ENCODE assay signal across 11 cellular contexts in genomic region chr12:57095440-57095839, GRCh38. TPM values are rescaled to one million over a fixed set of nuclear protein-coding genes. Genes with fewer than 3 reads are reported as not detected.
A peak's percentile ranks its signal among the peaks of the same experiment; 100 is the strongest.
DNase-seq lines count a peak whose midpoint lies in the region; ATAC-seq, FAIRE-seq and TF ChIP-seq lines count a peak whose summit lies in the region.
"Had no signal": no experiment of that assay in that cellular context is flagged by ENCODE, and none has a peak within 500 bp of the region (broad histone marks: within the 10 kb centered on the region; RNA-seq: fewer than 3 reads in every experiment).

No MANE protein-coding gene starts in this region.

- 61 to 64% methylated on average over 3 of the region's 3 CpGs for WGBS in tibial nerve, 2 donors

- no peaks in the 10 kb centered on the region for H3K9me3 Mint-ChIP-seq in activated naive CD4-positive, alpha-beta T cell treated with anti-CD3 and anti-CD28 coated beads for 36 hours
- H3K9me3 Mint-ChIP-seq in activated CD8-positive, alpha-beta T cell treated with anti-CD3 and anti-CD28 coated beads for 36 hours, result no peaks in the 10 kb centered on the region

- dilution Hi-C loops in keratinocyte (cut with MboI; ENCODE audit: extremely low pct_ligation_motif_present, low sequenced_read_pairs), result no loop called here

- FAIRE-seq in keratinocyte (lab: Jason Lieb, UNC), result peak; percentile 13

- CTCF ChIA-PET in activated naive CD4-positive, alpha-beta T cell treated with anti-CD3 and anti-CD28 coated beads for 36 hours (lab: Charles Lee), result interaction anchor here (1.1 to 16.9 kb wide), 5 partner anchors 11 to 87 kb away, joined by 3 to 292 read pairs (median 4); partner anchors contain the start of genes NEMP1 and STAT6
- CTCF ChIA-PET in activated CD8-positive, alpha-beta T cell treated with anti-CD3 and anti-CD28 coated beads for 36 hours (lab: Charles Lee), result interaction anchor here (1.0 to 12.4 kb wide), 3 partner anchors 13 to 23 kb away, joined by 5 to 193 read pairs (median 167); partner anchors contain the start of gene STAT6

- H4K20me1 ChIP-seq in keratinocyte (ENCODE audit: control insufficient read depth, extremely low read depth, insufficient read depth, low read length), result peaks cover 4% of the 10 kb centered on the region

- H3K9me1 ChIP-seq in keratinocyte (ENCODE audit: control insufficient read depth, extremely low read depth, insufficient read depth, low read length), result peaks cover 4% of the 10 kb centered on the region

- DNase-seq in activated naive CD4-positive, alpha-beta T cell treated with anti-CD3 and anti-CD28 coated beads for 36 hours, result no peak
- DNase-seq in activated naive CD4-positive, alpha-beta T cell treated with Interleukin-2 at 50 U/mL for 16 hours, result no peak
- DNase-seq in activated CD8-positive, alpha-beta T cell treated with anti-CD3 and anti-CD28 coated beads for 36 hours, result no peak
- DNase-seq in keratinocyte (ENCODE audit: low read depth, low spot score) (no peak), tibial nerve (ENCODE audit: low spot score in 2 of 2) (no peak), T1000 (lab: John Stamatoyannopoulos, UW) (no peak), NCI-H2171 (lab: John Stamatoyannopoulos, UW) (no peak), NCI-H146 treated with DMSO at 0.1 percent for 48 hours (lab: John Stamatoyannopoulos, UW; ENCODE audit: unreplicated experiment) (no peak)
- DNase-seq: stimulated activated CD4-positive, alpha-beta T cell treated with anti-CD3 and anti-CD28 coated beads, Interleukin-1b, Interleukin-23, amount 100 ng/mL, for 48 hours; upper lobe of left lung had no signal

- no peak for TF ChIP-seq POLR2A in tibial nerve (IDR thresholded peaks at IDR 0.05)

- H3K4me3 Mint-ChIP-seq in activated naive CD4-positive, alpha-beta T cell treated with anti-CD3 and anti-CD28 coated beads for 36 hours, result no peak overlapping the region
- H3K4me3 Mint-ChIP-seq in activated CD8-positive, alpha-beta T cell treated with anti-CD3 and anti-CD28 coated beads for 36 hours, result no peak overlapping the region

- TF ChIP-seq CTCF in activated CD8-positive, alpha-beta T cell treated with anti-CD3 and anti-CD28 coated beads for 36 hours (IDR thresholded peaks at IDR 0.05), result no peak
- TF ChIP-seq CTCF in keratinocyte (optimal IDR thresholded peaks at IDR 0.05 in 1 of 3, IDR thresholded peaks at IDR 0.05 in 1 of 3, conservative IDR thresholded peaks at IDR 0.05 in 1 of 3; ENCODE audit: extremely low read depth in 1 of 3, insufficient read depth in 2 of 3, low read length in 3 of 3), result no peak
- no peak for TF ChIP-seq CTCF in tibial nerve (IDR thresholded peaks at IDR 0.05)

- intact Hi-C loops in activated naive CD4-positive, alpha-beta T cell treated with anti-CD3 and anti-CD28 coated beads for 36 hours (cut with micrococcal nuclease), result no loop called here
- intact Hi-C loops in activated CD8-positive, alpha-beta T cell treated with anti-CD3 and anti-CD28 coated beads for 36 hours (cut with micrococcal nuclease), result no loop called here

- H3K27ac Mint-ChIP-seq in activated naive CD4-positive, alpha-beta T cell treated with anti-CD3 and anti-CD28 coated beads for 36 hours, result peak overlapping the region; percentile 96
- H3K27ac Mint-ChIP-seq in activated CD8-positive, alpha-beta T cell treated with anti-CD3 and anti-CD28 coated beads for 36 hours, result peak overlapping the region; percentile 92

- POLR2A ChIA-PET in activated CD8-positive, alpha-beta T cell treated with anti-CD3 and anti-CD28 coated beads for 36 hours (lab: Charles Lee), result interaction anchor here (0.6 to 18.7 kb wide), 5 partner anchors 9 to 265 kb away, joined by 3 to 417 read pairs (median 104); partner anchors contain the start of genes NEMP1 and STAT6

- H3K36me3 Mint-ChIP-seq in activated naive CD4-positive, alpha-beta T cell treated with anti-CD3 and anti-CD28 coated beads for 36 hours (ENCODE audit: low read depth), result peaks cover 58% of the 10 kb centered on the region
- peaks cover 76% of the 10 kb centered on the region for H3K36me3 Mint-ChIP-seq in activated CD8-positive, alpha-beta T cell treated with anti-CD3 and anti-CD28 coated beads for 36 hours (ENCODE audit: low read depth)

- peaks cover 40% of the 10 kb centered on the region for H3K4me1 ChIP-seq in keratinocyte (ENCODE audit: control insufficient read depth, extremely low read depth, insufficient read depth, low read length)
- peaks cover 3 to 63% (median 44%) of the 10 kb centered on the region in 4 donors for H3K4me1 ChIP-seq in tibial nerve

- no peak overlapping the region for H2AFZ ChIP-seq in keratinocyte (ENCODE audit: control insufficient read depth, low read length)

- peak overlapping the region; percentile 29 for H3K9ac ChIP-seq in keratinocyte (ENCODE audit: control insufficient read depth, extremely low read depth, insufficient read depth, low read length)

- H3K4me3 ChIP-seq in keratinocyte (ENCODE audit: control insufficient read depth in 2 of 3, extremely low read depth in 1 of 3, insufficient read depth in 2 of 3, low read depth in 1 of 3, low read length in 3 of 3), result no peak overlapping the region
- H3K4me3 ChIP-seq in tibial nerve, result no peak overlapping the region
- H3K4me3 ChIP-seq: upper lobe of left lung had no signal

- peak overlapping the region; percentile 73 for H3K27ac ChIP-seq in keratinocyte (ENCODE audit: control insufficient read depth, insufficient read depth, low read length)
- peak overlapping the region in 3 of 4 donors; percentile 76 to 99 (median 99) for H3K27ac ChIP-seq in tibial nerve

- H3K27me3 ChIP-seq in keratinocyte (ENCODE audit: control insufficient read depth, extremely low read depth, insufficient read depth, low read length) (no peaks in the 10 kb centered on the region), tibial nerve (no peaks in the 10 kb centered on the region)
- H3K27me3 ChIP-seq: upper lobe of left lung had no signal

- H3K27me3 Mint-ChIP-seq in activated naive CD4-positive, alpha-beta T cell treated with anti-CD3 and anti-CD28 coated beads for 36 hours (ENCODE audit: low read depth), result no peaks in the 10 kb centered on the region
- H3K27me3 Mint-ChIP-seq in activated CD8-positive, alpha-beta T cell treated with anti-CD3 and anti-CD28 coated beads for 36 hours, result no peaks in the 10 kb centered on the region

- peaks cover 25 to 45% of the 10 kb centered on the region in 2 experiments for H3K36me3 ChIP-seq in keratinocyte (ENCODE audit: control insufficient read depth in 2 of 2, extremely low read depth in 1 of 2, insufficient read depth in 2 of 2, low read length in 2 of 2)
- H3K36me3 ChIP-seq in tibial nerve, result peaks cover 0 to 91% (median 16%) of the 10 kb centered on the region in 3 donors

- no peak for ATAC-seq in activated CD8-positive, alpha-beta T cell treated with anti-CD3 and anti-CD28 coated beads for 36 hours

- H3K4me2 ChIP-seq in keratinocyte (ENCODE audit: control insufficient read depth, extremely low read depth, insufficient read depth, low read depth, low read length), result peak overlapping the region; percentile 37

- peaks cover 56% of the 10 kb centered on the region for H3K4me1 Mint-ChIP-seq in activated naive CD4-positive, alpha-beta T cell treated with anti-CD3 and anti-CD28 coated beads for 36 hours (ENCODE audit: low read depth)
- peaks cover 83% of the 10 kb centered on the region for H3K4me1 Mint-ChIP-seq in activated CD8-positive, alpha-beta T cell treated with anti-CD3 and anti-CD28 coated beads for 36 hours (ENCODE audit: low read depth)

- peaks cover 8% of the 10 kb centered on the region for H3K79me2 ChIP-seq in keratinocyte (ENCODE audit: control insufficient read depth, insufficient read depth, low read length)

- H3K9me3 ChIP-seq in keratinocyte (ENCODE audit: control insufficient read depth, low read depth, low read length) (no peaks in the 10 kb centered on the region), tibial nerve (no peaks in the 10 kb centered on the region)
- H3K9me3 ChIP-seq: upper lobe of left lung had no signal

- no peak for TF ChIP-seq EP300 in tibial nerve (IDR thresholded peaks at IDR 0.05)

RNA-seq across cellular contexts. Expression of gene NAB2, which starts 6.5 kb away (rescaled TPM):
- total RNA-seq in activated naive CD4-positive, alpha-beta T cell treated with anti-CD3 and anti-CD28 coated beads for 36 hours, result 10 to 100 TPM; 18.4 to 19.1 TPM
- 10 to 100 TPM; 69.3 to 70.8 TPM for total RNA-seq in activated CD8-positive, alpha-beta T cell treated with anti-CD3 and anti-CD28 coated beads for 36 hours
- polyA plus RNA-seq in keratinocyte, result 11.4 to 32.2 TPM (median 22.0 TPM) in 3 replicates
- polyA plus RNA-seq in keratinocyte (2011; ENCODE audit: low read depth), result 10.2 TPM
- 11.5 and 12.4 TPM in 2 replicates for polyA plus RNA-seq in keratinocyte (2011; cell fraction: cytosol; rRNA removed)
- 22.0 and 23.6 TPM in 2 replicates for polyA plus RNA-seq in keratinocyte (2011; cell fraction: nucleus; rRNA removed)
- polyA plus RNA-seq in keratinocyte (2012; ENCODE audit: low replicate concordance), result 12.5 and 28.1 TPM in 2 replicates
- 12.9 to 27.4 TPM (median 18.7 TPM) in 3 replicates for polyA minus RNA-seq in keratinocyte
- polyA minus RNA-seq in keratinocyte (2011; cell fraction: cytosol; rRNA and poly(A)+ RNA removed), result 23.4 TPM
- 15.6 and 16.0 TPM in 2 replicates for polyA minus RNA-seq in keratinocyte (2011; cell fraction: nucleus; rRNA and poly(A)+ RNA removed)
- total RNA-seq in tibial nerve, result 10 to 100 TPM; 29.3 to 42.2 (median 38.6) TPM

RNA-seq across cellular contexts. Expression of gene STAT6, which starts 15.7 kb away (rescaled TPM):
- 100 to 1,000 TPM; 188 to 193 TPM for total RNA-seq in activated naive CD4-positive, alpha-beta T cell treated with anti-CD3 and anti-CD28 coated beads for 36 hours
- total RNA-seq in activated CD8-positive, alpha-beta T cell treated with anti-CD3 and anti-CD28 coated beads for 36 hours, result 100 to 1,000 TPM; 207 to 209 TPM
- polyA plus RNA-seq in keratinocyte, result 113 to 141 TPM (median 116 TPM) in 3 replicates
- polyA plus RNA-seq in keratinocyte (2011; ENCODE audit: low read depth), result 29.3 TPM
- polyA plus RNA-seq in keratinocyte (2011; cell fraction: cytosol; rRNA removed), result 80.7 and 85.2 TPM in 2 replicates
- 370 and 420 TPM in 2 replicates for polyA plus RNA-seq in keratinocyte (2011; cell fraction: nucleus; rRNA removed)
- 84.4 and 97.5 TPM in 2 replicates for polyA plus RNA-seq in keratinocyte (2012; ENCODE audit: low replicate concordance)
- polyA minus RNA-seq in keratinocyte, result 118 to 179 TPM (median 123 TPM) in 3 replicates
- 79.2 TPM for polyA minus RNA-seq in keratinocyte (2011; cell fraction: cytosol; rRNA and poly(A)+ RNA removed)
- polyA minus RNA-seq in keratinocyte (2011; cell fraction: nucleus; rRNA and poly(A)+ RNA removed), result 63.6 and 103 TPM in 2 replicates
- 100 to 1,000 TPM; 140 to 247 (median 183) TPM for total RNA-seq in tibial nerve

RNA-seq across cellular contexts. Expression of gene NEMP1, which starts 16.8 kb away (rescaled TPM):
- 10 to 100 TPM; 71.3 to 72.2 TPM for total RNA-seq in activated naive CD4-positive, alpha-beta T cell treated with anti-CD3 and anti-CD28 coated beads for 36 hours
- total RNA-seq in activated CD8-positive, alpha-beta T cell treated with anti-CD3 and anti-CD28 coated beads for 36 hours, result 10 to 100 TPM; 76.1 to 80.6 TPM
- 7.4 to 18.6 TPM (median 11.2 TPM) in 3 replicates for polyA plus RNA-seq in keratinocyte
- polyA plus RNA-seq in keratinocyte (2011; ENCODE audit: low read depth), result 1.5 TPM
- polyA plus RNA-seq in keratinocyte (2011; cell fraction: cytosol; rRNA removed), result 3.0 and 5.9 TPM in 2 replicates
- 24.8 and 26.6 TPM in 2 replicates for polyA plus RNA-seq in keratinocyte (2011; cell fraction: nucleus; rRNA removed)
- 3.7 and 5.2 TPM in 2 replicates for polyA plus RNA-seq in keratinocyte (2012; ENCODE audit: low replicate concordance)
- 7.3 to 16.4 TPM (median 10.6 TPM) in 3 replicates for polyA minus RNA-seq in keratinocyte
- 2.3 TPM for polyA minus RNA-seq in keratinocyte (2011; cell fraction: cytosol; rRNA and poly(A)+ RNA removed)
- 9.1 and 17.1 TPM in 2 replicates for polyA minus RNA-seq in keratinocyte (2011; cell fraction: nucleus; rRNA and poly(A)+ RNA removed)
- total RNA-seq in tibial nerve, result 10 to 100 TPM in 1 of 4 donors, 1 to 10 TPM in 3; 4.8 to 10.2 (median 6.6) TPM

RNA-seq across cellular contexts. Expression of gene LRP1, which starts 32.8 kb away (rescaled TPM):
- total RNA-seq in activated naive CD4-positive, alpha-beta T cell treated with anti-CD3 and anti-CD28 coated beads for 36 hours, result 1 to 10 TPM; 1.0 to 1.5 TPM
- 1 to 10 TPM; 1.5 to 1.9 TPM for total RNA-seq in activated CD8-positive, alpha-beta T cell treated with anti-CD3 and anti-CD28 coated beads for 36 hours
- 4.9 to 11.3 TPM (median 9.6 TPM) in 3 replicates for polyA plus RNA-seq in keratinocyte
- 19.2 TPM for polyA plus RNA-seq in keratinocyte (2011; ENCODE audit: low read depth)
- 2.6 and 5.7 TPM in 2 replicates for polyA plus RNA-seq in keratinocyte (2011; cell fraction: cytosol; rRNA removed)
- 62.8 and 95.2 TPM in 2 replicates for polyA plus RNA-seq in keratinocyte (2011; cell fraction: nucleus; rRNA removed)
- 13.4 and 18.9 TPM in 2 replicates for polyA plus RNA-seq in keratinocyte (2012; ENCODE audit: low replicate concordance)
- polyA minus RNA-seq in keratinocyte, result 69.3 to 132 TPM (median 78.4 TPM) in 3 replicates
- polyA minus RNA-seq in keratinocyte (2011; cell fraction: cytosol; rRNA and poly(A)+ RNA removed), result 33.6 TPM
- 159 and 202 TPM in 2 replicates for polyA minus RNA-seq in keratinocyte (2011; cell fraction: nucleus; rRNA and poly(A)+ RNA removed)
- 100 to 1,000 TPM; 410 to 653 (median 527) TPM for total RNA-seq in tibial nerve

RNA-seq across cellular contexts. Expression of gene MYO1A, which starts 45.5 kb away (rescaled TPM):
- total RNA-seq in activated naive CD4-positive, alpha-beta T cell treated with anti-CD3 and anti-CD28 coated beads for 36 hours, result 1 to 10 TPM; 1.4 to 1.5 TPM
- 1 to 10 TPM; 2.1 to 2.6 TPM for total RNA-seq in activated CD8-positive, alpha-beta T cell treated with anti-CD3 and anti-CD28 coated beads for 36 hours
- polyA plus RNA-seq in keratinocyte, result 0.01 TPM in 1 of 3 replicates, not detected in the others
- polyA plus RNA-seq in keratinocyte (2011; ENCODE audit: low read depth), result not detected
- not detected in 2 replicates for polyA plus RNA-seq in keratinocyte (2011; cell fraction: cytosol; rRNA removed)
- 0.04 and 0.17 TPM in 2 replicates for polyA plus RNA-seq in keratinocyte (2011; cell fraction: nucleus; rRNA removed)
- polyA plus RNA-seq in keratinocyte (2012; ENCODE audit: low replicate concordance), result 0.10 TPM in 1 of 2 replicates, not detected in the other
- not detected in 3 replicates for polyA minus RNA-seq in keratinocyte
- not detected for polyA minus RNA-seq in keratinocyte (2011; cell fraction: cytosol; rRNA and poly(A)+ RNA removed)
- 0.74 TPM in 1 of 2 replicates, not detected in the other for polyA minus RNA-seq in keratinocyte (2011; cell fraction: nucleus; rRNA and poly(A)+ RNA removed)
- total RNA-seq in tibial nerve, result under 1 TPM in 2 of 4 donors, not detected in 2; 0.30 to 0.59 TPM
- total RNA-seq: myocyte had no signal

Comparison
In these comparisons a context has a peak if more than half of its experiments do, and no peak if none do; other contexts are left out.
1. RNA of gene NEMP1, which starts 16.8 kb away (total RNA-seq): 76.1 to 80.6 TPM in activated CD8-positive, alpha-beta T cell treated with anti-CD3 and anti-CD28 coated beads for 36 hours and 71.3 to 72.2 TPM in activated naive CD4-positive, alpha-beta T cell treated with anti-CD3 and anti-CD28 coated beads for 36 hours; 4.8 to 10.2 TPM in tibial nerve; every median in the first group is over 4 times any median in the second.